In the genomic region with DNA sequence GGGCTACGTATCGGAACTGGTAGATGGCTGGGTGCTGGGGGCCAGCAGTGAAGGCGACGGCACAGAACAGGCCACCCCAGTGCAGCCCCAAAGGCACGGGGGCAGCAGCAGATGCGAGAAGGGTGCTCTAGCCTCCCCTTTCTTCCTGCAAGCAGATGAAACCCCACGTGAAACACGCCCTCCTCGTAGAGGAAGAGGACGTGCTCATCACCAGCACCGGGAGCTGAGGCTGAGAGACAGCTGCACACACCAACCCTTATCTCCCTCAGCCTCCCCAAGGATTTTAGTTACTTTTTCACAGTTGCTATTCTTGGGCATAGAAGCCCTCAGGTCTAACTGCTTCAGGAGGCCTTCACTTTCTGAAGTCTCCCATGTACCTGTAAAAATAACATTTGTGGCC, we compare ENCODE assay signal across 13 cellular contexts. TPM values are rescaled to one million over a fixed set of nuclear protein-coding genes. Genes with fewer than 3 reads are reported as not detected.
A peak's percentile ranks its signal among the peaks of the same experiment; 100 is the strongest.
DNase-seq lines count a peak whose midpoint lies in the region; ATAC-seq and TF ChIP-seq lines count a peak whose summit lies in the region.
"Had no signal": no experiment of that assay in that cellular context is flagged by ENCODE, and none has a peak within 500 bp of the region (broad histone marks: within the 10 kb centered on the region; RNA-seq: fewer than 3 reads in every experiment).

No MANE protein-coding gene starts in this region.

- H4K20me1 ChIP-seq in osteoblast (ENCODE audit: insufficient read depth, low read length) = peaks cover 73% of the 10 kb centered on the region

- H3K27me3 Mint-ChIP-seq in activated naive CD8-positive, alpha-beta T cell treated with anti-CD3 and anti-CD28 coated beads for 36 hours = no peaks in the 10 kb centered on the region
- H3K27me3 Mint-ChIP-seq: activated CD4-positive, alpha-beta memory T cell treated with anti-CD3 and anti-CD28 coated beads, Interleukin-2, amount 10 ng/mL, durations not matched to agents 7 days and 5 days; T-cell had no signal

- H3K27me3 ChIP-seq in right atrium auricular region (no peaks in the 10 kb centered on the region), osteoblast (ENCODE audit: insufficient read depth, low read length) (no peaks in the 10 kb centered on the region), vagina (no peaks in the 10 kb centered on the region), H7 (ENCODE audit: control insufficient read depth, insufficient read depth, low read length) (no peaks in the 10 kb centered on the region)

- intact Hi-C loops in Right ventricle myocardium superior (cut with DNase I) (no loop called here), vagina (cut with DNase I) (loop anchor here (5.0 kb wide), 1 partner anchor 33 kb away; a partner anchor contains a TSS)

- H2AFZ ChIP-seq in osteoblast (ENCODE audit: low read length) = no peak overlapping the region

- TF ChIP-seq CTCF in right atrium auricular region (IDR thresholded peaks at IDR 0.05) (no peak), coronary artery (IDR thresholded peaks at IDR 0.05) (no peak), osteoblast (IDR thresholded peaks at IDR 0.05; ENCODE audit: extremely low read depth, low read depth, low read length) (no peak), vagina (IDR thresholded peaks at IDR 0.05) (no peak)

- H3K27ac ChIP-seq in right atrium auricular region (peak overlapping the region; percentile 5 to 84), coronary artery (no peak overlapping the region), osteoblast (ENCODE audit: low read depth, low read length) (no peak overlapping the region), vagina (peak overlapping the region; percentile 58)

- TF ChIP-seq POLR2A in vagina (IDR thresholded peaks at IDR 0.05) = no peak

- H3K4me3 Mint-ChIP-seq in activated naive CD8-positive, alpha-beta T cell treated with anti-CD3 and anti-CD28 coated beads for 36 hours = no peak overlapping the region
- H3K4me3 Mint-ChIP-seq: activated CD4-positive, alpha-beta memory T cell treated with anti-CD3 and anti-CD28 coated beads, Interleukin-2, amount 10 ng/mL, durations not matched to agents 7 days and 5 days had no signal

- H3K4me1 ChIP-seq in right atrium auricular region (peaks cover 0 to 94% of the 10 kb centered on the region in 2 donors), osteoblast (ENCODE audit: insufficient read depth, low read length) (peaks cover 22% of the 10 kb centered on the region), vagina (peaks cover 97% of the 10 kb centered on the region)

- peak overlapping the region in 1 of 2 donors; percentile 7 for H3K4me3 ChIP-seq in right atrium auricular region
- H3K4me3 ChIP-seq in coronary artery = peak overlapping the region; percentile 32
- no peak overlapping the region for H3K4me3 ChIP-seq in osteoblast (ENCODE audit: insufficient read depth, low read length)
- H3K4me3 ChIP-seq in vagina = peak overlapping the region; percentile 19 to 35
- no peak overlapping the region for H3K4me3 ChIP-seq in H7 (ENCODE audit: insufficient read depth, low read depth, low read length)

- no peaks in the 10 kb centered on the region for H3K9me3 Mint-ChIP-seq in activated naive CD8-positive, alpha-beta T cell treated with anti-CD3 and anti-CD28 coated beads for 36 hours
- H3K9me3 Mint-ChIP-seq: activated CD4-positive, alpha-beta memory T cell treated with anti-CD3 and anti-CD28 coated beads, Interleukin-2, amount 10 ng/mL, durations not matched to agents 7 days and 5 days; T-cell had no signal

- H3K27ac Mint-ChIP-seq in activated naive CD8-positive, alpha-beta T cell treated with anti-CD3 and anti-CD28 coated beads for 36 hours = no peak overlapping the region
- H3K27ac Mint-ChIP-seq: activated CD4-positive, alpha-beta memory T cell treated with anti-CD3 and anti-CD28 coated beads, Interleukin-2, amount 10 ng/mL, durations not matched to agents 7 days and 5 days; T-cell had no signal

- H3K36me3 Mint-ChIP-seq in activated naive CD8-positive, alpha-beta T cell treated with anti-CD3 and anti-CD28 coated beads for 36 hours = peaks cover 11% of the 10 kb centered on the region

- DNase-seq in right atrium auricular region (ENCODE audit: low spot score) = no peak
- DNase-seq in Right ventricle myocardium superior = no peak
- DNase-seq in coronary artery (ENCODE audit: low spot score) = no peak
- DNase-seq in osteoblast (ENCODE audit: insufficient read length, low spot score, missing footprints) = peak; percentile 78
- DNase-seq in vagina (ENCODE audit: extremely low spot score in 2 of 2) = no peak
- no peak for DNase-seq in UCSD-AML1 (lab: John Stamatoyannopoulos, UW; ENCODE audit: unreplicated experiment)
- DNase-seq in H7 = no peak
- DNase-seq in activated naive CD8-positive, alpha-beta T cell treated with anti-CD3 and anti-CD28 coated beads for 36 hours = no peak
- DNase-seq: activated CD4-positive, alpha-beta memory T cell treated with anti-CD3 and anti-CD28 coated beads, Interleukin-2, amount 10 ng/mL, durations not matched to agents 7 days and 5 days; DND-41; NCI-H1105 treated with DMSO at 0.1 percent for 48 hours; stimulated activated naive CD4-positive, alpha-beta T cell treated with Interleukin-2 at 50 U/mL for 16 hours; T-cell had no signal

- H3K4me2 ChIP-seq in osteoblast (ENCODE audit: insufficient read depth, low read length) = peak overlapping the region; percentile 37

- H3K36me3 ChIP-seq in right atrium auricular region (no peaks in the 10 kb centered on the region), osteoblast (ENCODE audit: insufficient read depth, low read length) (no peaks in the 10 kb centered on the region), vagina (no peaks in the 10 kb centered on the region), H7 (replicated peaks; ENCODE audit: control insufficient read depth, insufficient read depth, low read length) (no peaks in the 10 kb centered on the region)

- no peak for ATAC-seq in Right ventricle myocardium superior (ENCODE audit: poor library complexity)
- ATAC-seq: T-cell had no signal

- H3K9me3 ChIP-seq in right atrium auricular region (no peaks in the 10 kb centered on the region), osteoblast (ENCODE audit: low read depth, low read length) (no peaks in the 10 kb centered on the region), vagina (no peaks in the 10 kb centered on the region)

- peaks cover 98% of the 10 kb centered on the region for H3K79me2 ChIP-seq in osteoblast (ENCODE audit: insufficient read depth, low read length)

- H3K4me1 Mint-ChIP-seq in activated naive CD8-positive, alpha-beta T cell treated with anti-CD3 and anti-CD28 coated beads for 36 hours = peaks cover 56% of the 10 kb centered on the region

RNA-seq across cellular contexts. Expression of a gene that starts 11.9 kb away (rescaled TPM):
- 10 to 100 TPM in 1 of 2 donors, 1 to 10 TPM in 1; 6.0 to 11.8 TPM for total RNA-seq in right atrium auricular region
- total RNA-seq in Right ventricle myocardium superior = 33.9 TPM
- total RNA-seq in osteoblast = 23.6 and 27.5 TPM in 2 replicates
- total RNA-seq in vagina = 13.5 TPM
- 84.2 and 95.4 TPM in 2 replicates for total RNA-seq in H7 (2014; rRNA removed; shearing (Covaris generic))
- total RNA-seq in activated naive CD8-positive, alpha-beta T cell treated with anti-CD3 and anti-CD28 coated beads for 36 hours = 10 to 100 TPM; 34.2 to 35.6 TPM

RNA-seq across cellular contexts. Expression of a gene that starts 31.9 kb away (rescaled TPM):
- total RNA-seq in right atrium auricular region (10 to 100 TPM; 26.1 to 30.9 TPM), Right ventricle myocardium superior (26.7 TPM), osteoblast (13.0 and 16.6 TPM in 2 replicates), vagina (28.7 TPM)
- total RNA-seq in H7 (2014; rRNA removed; shearing (Covaris generic)) = 60.9 and 63.4 TPM in 2 replicates
- 10 to 100 TPM; 28.6 to 33.7 TPM for total RNA-seq in activated naive CD8-positive, alpha-beta T cell treated with anti-CD3 and anti-CD28 coated beads for 36 hours

Comparison
In these comparisons a context has a peak if more than half of its experiments do, and no peak if none do; other contexts are left out.
1. H3K27ac ChIP-seq: peak in right atrium auricular region (2 of 2) and vagina (single experiment); none in coronary artery (0 of 2) and osteoblast (single experiment).
2. H3K4me3 ChIP-seq: peak in coronary artery (single experiment) and vagina (2 of 2); none in osteoblast (single experiment) and H7 (single experiment).